22 cellular contexts compared by ENCODE assay signal in genomic region chr12:90839340-90839739, GRCh38.
"Had no signal": no experiment of that assay in that cellular context is flagged by ENCODE, and none has a peak within 500 bp of the region (broad histone marks: within the 10 kb centered on the region; RNA-seq: fewer than 3 reads in every experiment).

No MANE protein-coding gene starts in this region.

- H3K9me3 Mint-ChIP-seq: effector memory CD8-positive, alpha-beta T cell; memory B cell; naive thymus-derived CD4-positive, alpha-beta T cell; nephron progenitor cell; stimulated activated naive B cell treated with anti-CD40 and anti-IgM and Interleukin-4, amounts not matched to agents 10 μg/mL and 1 μg/mL and 100 μg/mL, for 72 hours; stimulated activated naive CD8-positive, alpha-beta T cell treated with anti-CD3 and anti-CD28 coated beads, Interleukin-15, amount 100 ng/mL, for 72 hours had no signal

- H3K4me1 ChIP-seq: gastrocnemius medialis, left lung, lower lobe of right lung, right atrium auricular region had no signal

- H3K4me1 Mint-ChIP-seq: memory B cell; naive thymus-derived CD4-positive, alpha-beta T cell; stimulated activated naive B cell treated with anti-CD40 and anti-IgM and Interleukin-4, amounts not matched to agents 10 μg/mL and 1 μg/mL and 100 μg/mL, for 72 hours; stimulated activated naive CD8-positive, alpha-beta T cell treated with anti-CD3 and anti-CD28 coated beads, Interleukin-15, amount 100 ng/mL, for 72 hours had no signal

- H3K36me3 ChIP-seq: esophagus muscularis mucosa, gastrocnemius medialis, heart right ventricle, left lung, lower lobe of right lung, right atrium auricular region, sigmoid colon, thoracic aorta, transverse colon had no signal

- H3K4me3 ChIP-seq: esophagus muscularis mucosa, gastrocnemius medialis, heart right ventricle, left lung, lower lobe of right lung, right atrium auricular region, sigmoid colon, skin epidermis, thoracic aorta, transverse colon had no signal

- H3K27me3 Mint-ChIP-seq: effector memory CD8-positive, alpha-beta T cell; stimulated activated naive B cell treated with anti-CD40 and anti-IgM and Interleukin-4, amounts not matched to agents 10 μg/mL and 1 μg/mL and 100 μg/mL, for 72 hours; stimulated activated naive CD8-positive, alpha-beta T cell treated with anti-CD3 and anti-CD28 coated beads, Interleukin-15, amount 100 ng/mL, for 72 hours had no signal

- H3K36me3 Mint-ChIP-seq: memory B cell; naive thymus-derived CD4-positive, alpha-beta T cell; stimulated activated naive B cell treated with anti-CD40 and anti-IgM and Interleukin-4, amounts not matched to agents 10 μg/mL and 1 μg/mL and 100 μg/mL, for 72 hours had no signal

- DNase-seq: central memory CD4-positive, alpha-beta T cell; cortex of kidney; effector memory CD8-positive, alpha-beta T cell; gastrocnemius medialis; heart right ventricle; left lung; lower lobe of right lung; naive thymus-derived CD4-positive, alpha-beta T cell; nephron progenitor cell; sigmoid colon; stimulated activated CD4-positive, alpha-beta T cell treated with anti-CD3 and anti-CD28 coated beads, Interleukin-2, amount 100 ng/mL, for 24 hours; stimulated activated CD4-positive, alpha-beta T cell treated with anti-CD3 and anti-CD28 coated beads, Interleukin-4, amount 100 ng/mL, for 4 hours; stimulated activated naive B cell treated with anti-CD40 and anti-IgM and Interleukin-4, amounts not matched to agents 10 μg/mL and 1 μg/mL and 100 μg/mL, for 72 hours; stimulated activated naive CD8-positive, alpha-beta T cell treated with anti-CD3 and anti-CD28 coated beads, Interleukin-15, amount 100 ng/mL, for 72 hours; substantia nigra; transverse colon had no signal

- FAIRE-seq: keratinocyte had no signal

- H3K27me3 ChIP-seq: esophagus muscularis mucosa, gastrocnemius medialis, heart right ventricle, left lung, right atrium auricular region, sigmoid colon, transverse colon had no signal

- H3K9me3 ChIP-seq: esophagus muscularis mucosa, gastrocnemius medialis, heart right ventricle, left lung, lower lobe of right lung, right atrium auricular region, sigmoid colon, thoracic aorta, transverse colon had no signal

- H3K27ac Mint-ChIP-seq: effector memory CD8-positive, alpha-beta T cell; memory B cell; naive thymus-derived CD4-positive, alpha-beta T cell; nephron progenitor cell; stimulated activated naive B cell treated with anti-CD40 and anti-IgM and Interleukin-4, amounts not matched to agents 10 μg/mL and 1 μg/mL and 100 μg/mL, for 72 hours; stimulated activated naive CD8-positive, alpha-beta T cell treated with anti-CD3 and anti-CD28 coated beads, Interleukin-15, amount 100 ng/mL, for 72 hours had no signal

- H3K4me3 Mint-ChIP-seq: effector memory CD8-positive, alpha-beta T cell; memory B cell; naive thymus-derived CD4-positive, alpha-beta T cell; nephron progenitor cell; stimulated activated naive B cell treated with anti-CD40 and anti-IgM and Interleukin-4, amounts not matched to agents 10 μg/mL and 1 μg/mL and 100 μg/mL, for 72 hours; stimulated activated naive CD8-positive, alpha-beta T cell treated with anti-CD3 and anti-CD28 coated beads, Interleukin-15, amount 100 ng/mL, for 72 hours had no signal
